11 cellular contexts compared by ENCODE assay signal in genomic region chr19:8333771-8334457, GRCh38. TPM values are rescaled to one million over a fixed set of nuclear protein-coding genes. Genes with fewer than 3 reads are reported as not detected.
A peak's percentile ranks its signal among the peaks of the same experiment; 100 is the strongest.
DNase-seq lines count a peak whose midpoint lies in the region; ATAC-seq and TF ChIP-seq lines count a peak whose summit lies in the region.
"Had no signal": no experiment of that assay in that cellular context is flagged by ENCODE, and none has a peak within 500 bp of the region (broad histone marks: within the 10 kb centered on the region; RNA-seq: fewer than 3 reads in every experiment).

No MANE protein-coding gene starts in this region.

- H3K4me3 ChIP-seq in H7 (ENCODE audit: insufficient read depth, low read depth, low read length) (peak overlapping the region; percentile 49), left lung (no peak overlapping the region)

- H3K27ac ChIP-seq in left lung: no peak overlapping the region

- CTCF ChIA-PET in WTC11 (lab: Charles Lee): interaction anchor here (0.7 to 5.7 kb wide), 20 partner anchors 8 to 390 kb away, joined by 3 to 40 read pairs (median 6); partner anchors contain the start of genes KANK3, MARCHF2, RAB11B and ZNF414

- no peaks in the 10 kb centered on the region for H3K9me3 ChIP-seq in left lung

- intact Hi-C loops in left lung (cut with DNase I): no loop called here

- H3K36me3 Mint-ChIP-seq in WTC11: no peaks in the 10 kb centered on the region

- peak overlapping the region; percentile 70 for H3K4me3 Mint-ChIP-seq in WTC11

- H3K27me3 ChIP-seq in H7 (ENCODE audit: control insufficient read depth, insufficient read depth, low read length) (peaks cover 33% of the 10 kb centered on the region), left lung (peaks cover 24 to 65% of the 10 kb centered on the region in 2 donors)

- H3K27ac Mint-ChIP-seq in WTC11: no peak overlapping the region

- H3K4me1 ChIP-seq in left lung: peaks cover 0 to 37% of the 10 kb centered on the region in 2 donors

- ATAC-seq in WTC11 (peak; percentile 32), left lung (peak; percentile 5), HG03196 (IDR thresholded peaks at IDR 0.05; ENCODE audit: unreplicated experiment) (no peak), HG03135 (IDR thresholded peaks at IDR 0.05; ENCODE audit: unreplicated experiment) (no peak)

- peaks cover 76% of the 10 kb centered on the region for H3K27me3 Mint-ChIP-seq in WTC11 (ENCODE audit: low read depth)

- H3K9me3 Mint-ChIP-seq in WTC11: no peaks in the 10 kb centered on the region

- DNase-seq in COLO668 (lab: John Stamatoyannopoulos, UW; ENCODE audit: unreplicated experiment) (peak; percentile 76), H7 (peak; percentile 86), WTC11 (ENCODE audit: low spot score) (peak; percentile 57), left lung (peak in 1 of 2 donors; percentile 73), iPS-NIHi7 (ENCODE audit: extremely low spot score) (no peak), C1 segment of cervical spinal cord (lab: John Stamatoyannopoulos, UW) (no peak)
- DNase-seq: activated T-cell treated with anti-CD3 and anti-CD28 coated beads for 4 hours, DND-41, Kasumi-1 had no signal

- TF ChIP-seq CTCF in WTC11 (IDR thresholded peaks at IDR 0.05) (no peak), left lung (IDR thresholded peaks at IDR 0.05) (no peak)

- POLR2A ChIA-PET in WTC11 (lab: Charles Lee): interaction anchor here (0.6 to 1.1 kb wide), 2 partner anchors 10 to 243 kb away, joined by 3 read pairs; no protein-coding TSS in a partner anchor

- H3K36me3 ChIP-seq in H7 (replicated peaks; ENCODE audit: control insufficient read depth, insufficient read depth, low read length) (no peaks in the 10 kb centered on the region), left lung (peaks cover 0 to 4% of the 10 kb centered on the region in 2 donors)

- H3K4me1 Mint-ChIP-seq in WTC11: peaks cover 17% of the 10 kb centered on the region

TF ChIP-seq in WTC11, 78 proteins besides CTCF, POLR2A, EP300 and RAD21:
- TF ChIP-seq KAT7 (CRISPR knock-in tag; IDR thresholded peaks at IDR 0.05; ENCODE audit: borderline replicate concordance) (no peak), HMGXB4 (CRISPR knock-in tag; IDR thresholded peaks at IDR 0.05) (0 out of 2 replicates have a peak, but pooled peaks have one; percentile 19), ESRRA (CRISPR knock-in tag; IDR thresholded peaks at IDR 0.05; ENCODE audit: borderline replicate concordance) (no peak; the same call in 1 of the 2 replicates), ARID4B (CRISPR knock-in tag; IDR thresholded peaks at IDR 0.05; ENCODE audit: borderline replicate concordance) (no peak), ETV6 (CRISPR knock-in tag; IDR thresholded peaks at IDR 0.05) (0 out of 2 replicates have a peak, but pooled peaks have one; percentile 18), STAT6 (CRISPR knock-in tag; conservative IDR thresholded peaks at IDR 0.05; ENCODE audit: low read depth) (no peak), MYBL2 (CRISPR knock-in tag; IDR thresholded peaks at IDR 0.05) (0 out of 2 replicates have a peak, but pooled peaks have one; percentile 21), FOXP1 (CRISPR knock-in tag; IDR thresholded peaks at IDR 0.05; ENCODE audit: borderline replicate concordance) (no peak), ZMAT4 (CRISPR knock-in tag; IDR thresholded peaks at IDR 0.05) (no peak), NR1H2 (CRISPR knock-in tag; IDR thresholded peaks at IDR 0.05) (no peak), NFYB (CRISPR knock-in tag; conservative IDR thresholded peaks at IDR 0.05; ENCODE audit: low read depth) (no peak), ZNF416 (CRISPR knock-in tag; IDR thresholded peaks at IDR 0.05) (no peak), SOX15 (CRISPR knock-in tag; IDR thresholded peaks at IDR 0.05) (no peak), ZNF232 (CRISPR knock-in tag; IDR thresholded peaks at IDR 0.05) (no peak), ATF1 (CRISPR knock-in tag; IDR thresholded peaks at IDR 0.05) (no peak)

RNA-seq across cellular contexts. Expression of gene KANK3, which starts 9.1 kb away (rescaled TPM):
- total RNA-seq in H7 (2014; rRNA removed; shearing (Covaris generic)): 1.2 and 7.3 TPM in 2 replicates
- total RNA-seq in WTC11 (2021): 7.8 to 8.0 TPM (median 8.0 TPM) in 3 replicates
- 10 to 100 TPM; 14.4 to 29.0 TPM for total RNA-seq in left lung

RNA-seq across cellular contexts. Expression of gene RPS28, which starts 12.6 kb away (rescaled TPM):
- total RNA-seq in H7 (2014; rRNA removed; shearing (Covaris generic)): 512 and 545 TPM in 2 replicates
- total RNA-seq in WTC11 (2021) (2,082 to 2,373 TPM (median 2,292 TPM) in 3 replicates), left lung (1,000 to 10,000 TPM; 1,595 to 1,630 TPM)

RNA-seq across cellular contexts. Expression of gene NDUFA7, which starts 12.7 kb away (rescaled TPM):
- 103 and 117 TPM in 2 replicates for total RNA-seq in H7 (2014; rRNA removed; shearing (Covaris generic))
- total RNA-seq in WTC11 (2021) (76.4 to 101 TPM (median 91.9 TPM) in 3 replicates), left lung (10 to 100 TPM; 38.7 to 40.8 TPM)

RNA-seq across cellular contexts. Expression of gene CD320, which starts 25.8 kb away (rescaled TPM):
- 127 and 159 TPM in 2 replicates for total RNA-seq in H7 (2014; rRNA removed; shearing (Covaris generic))
- total RNA-seq in WTC11 (2021) (107 to 121 TPM (median 114 TPM) in 3 replicates), left lung (10 to 100 TPM; 44.1 to 58.3 TPM)

RNA-seq across cellular contexts. Expression of gene ANGPTL4, which starts 30.0 kb away (rescaled TPM):
- 13.2 and 17.1 TPM in 2 replicates for total RNA-seq in H7 (2014; rRNA removed; shearing (Covaris generic))
- total RNA-seq in WTC11 (2021) (1.0 to 2.7 TPM (median 2.2 TPM) in 3 replicates), left lung (10 to 100 TPM in 1 of 2 donors, 1 to 10 TPM in 1; 2.5 to 24.8 TPM)

Comparison
In these comparisons a context has a peak if more than half of its experiments do, and no peak if none do; other contexts are left out.
1. DNase-seq: peak in COLO668 (single experiment), H7 (single experiment) and WTC11 (single experiment); none in iPS-NIHi7 (single experiment) and C1 segment of cervical spinal cord (0 of 14).
2. ATAC-seq: peak in WTC11 (single experiment) and left lung (single experiment); none in HG03196 (single experiment) and HG03135 (single experiment).